21 cellular contexts compared by ENCODE assay signal in the genomic region with DNA sequence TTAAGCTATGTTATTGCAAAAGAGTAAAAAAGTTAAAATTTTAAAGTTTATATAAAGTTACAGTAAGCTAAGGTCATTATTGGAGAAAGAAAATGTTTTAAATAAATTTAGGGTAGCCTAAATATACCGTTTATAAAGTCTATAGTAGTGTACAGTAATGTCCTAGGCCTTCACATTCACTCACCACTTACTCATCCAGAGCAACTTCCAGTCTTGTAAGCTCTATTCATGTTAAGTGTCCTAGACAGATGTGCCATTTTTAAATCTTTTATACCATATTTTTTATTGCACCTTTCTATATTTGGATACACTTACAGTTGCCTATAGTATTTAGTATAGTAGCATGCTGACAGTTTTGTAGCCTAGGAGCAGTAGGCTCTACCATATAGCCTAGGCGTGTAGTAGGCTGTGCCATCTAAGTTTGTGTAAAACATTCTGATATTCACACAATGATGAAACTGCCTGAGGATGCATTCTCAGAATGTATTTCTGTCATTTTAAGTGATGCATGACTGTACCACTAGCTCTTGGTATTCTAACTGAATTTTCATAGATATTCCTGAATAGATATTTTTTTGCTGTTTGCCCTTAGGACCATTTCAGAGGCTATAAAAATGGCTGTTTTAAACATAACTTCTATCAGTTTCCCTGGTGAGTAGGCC. TPM values are rescaled to one million over a fixed set of nuclear protein-coding genes. Genes with fewer than 3 reads are reported as not detected.
A peak's percentile ranks its signal among the peaks of the same experiment; 100 is the strongest.
DNase-seq lines count a peak whose midpoint lies in the region; ATAC-seq, FAIRE-seq and TF ChIP-seq lines count a peak whose summit lies in the region.
"Had no signal": no experiment of that assay in that cellular context is flagged by ENCODE, and none has a peak within 500 bp of the region (broad histone marks: within the 10 kb centered on the region; RNA-seq: fewer than 3 reads in every experiment).

No MANE protein-coding gene starts in this region.

- CTCF ChIA-PET in PC-3 (lab: Charles Lee) = interaction anchor here (0.5 to 2.0 kb wide), 2 partner anchors 26 to 241 kb away, joined by 6 to 12 read pairs; no protein-coding TSS in a partner anchor
- CTCF ChIA-PET in Calu3 (lab: Charles Lee) = interaction anchor here (0.6 to 2.2 kb wide), 2 partner anchors 25 to 241 kb away, joined by 3 to 10 read pairs; no protein-coding TSS in a partner anchor

- TF ChIP-seq CTCF in PC-3 (conservative IDR thresholded peaks at IDR 0.05; ENCODE audit: low read depth, low read length) = no peak
- no peak for TF ChIP-seq CTCF in brain microvascular endothelial cell (IDR thresholded peaks at IDR 0.05; ENCODE audit: low read depth, low read length, missing control alignments)
- no peak for TF ChIP-seq CTCF in mucosa of descending colon (IDR thresholded peaks at IDR 0.05)
- TF ChIP-seq CTCF in Calu3 (IDR thresholded peaks at IDR 0.05; ENCODE audit: unreplicated experiment) = no peak

- peak; percentile 45 for FAIRE-seq in GM18507 (lab: Jason Lieb, UNC)
- FAIRE-seq: keratinocyte had no signal

- POLR2A ChIA-PET in PC-3 (lab: Charles Lee; ENCODE audit: unreplicated experiment) = interaction anchor here (0.6 kb wide), 1 partner anchor 1017 kb away, joined by 16 read pairs; no protein-coding TSS in a partner anchor

- H3K4me1 Mint-ChIP-seq in Calu3 (ENCODE audit: low read depth, unreplicated experiment) = peaks cover 26% of the 10 kb centered on the region

- no peak overlapping the region for H3K4me2 ChIP-seq in PC-3 (ENCODE audit: low read length)

- intact Hi-C loops in PC-3 (cut with micrococcal nuclease) (no loop called here), mucosa of descending colon (cut with DNase I, micrococcal nuclease) (loop anchor here in 1 of 2 donors (10.0 kb wide), 1 partner anchor 247 kb away; no protein-coding TSS in a partner anchor), Calu3 (cut with micrococcal nuclease; ENCODE audit: unreplicated experiment) (no loop called here)

- H3K4me3 Mint-ChIP-seq in Calu3 (ENCODE audit: low read depth, unreplicated experiment) = no peak overlapping the region
- H3K4me3 Mint-ChIP-seq: activated CD4-positive, alpha-beta memory T cell treated with anti-CD3 and anti-CD28 coated beads, Interleukin-2, amount 10 ng/mL, durations not matched to agents 7 days and 5 days; central memory CD8-positive, alpha-beta T cell had no signal

- H3K9me2 ChIP-seq in PC-3 (replicated peaks; ENCODE audit: low read length) = no peaks in the 10 kb centered on the region

- H4K20me1 ChIP-seq in PC-3 (ENCODE audit: low read length) = no peaks in the 10 kb centered on the region

- no peak overlapping the region for H2AFZ ChIP-seq in PC-3 (ENCODE audit: low read length)

- peaks cover 24% of the 10 kb centered on the region; the same call in 1 of the 2 replicates for H3K79me2 ChIP-seq in PC-3 (ENCODE audit: low read length)

- H3K9ac ChIP-seq in PC-3 (ENCODE audit: low read length) = no peak overlapping the region

- H3K27me3 ChIP-seq in PC-3 (ENCODE audit: low read length) (no peaks in the 10 kb centered on the region), brain microvascular endothelial cell (replicated peaks) (no peaks in the 10 kb centered on the region)
- H3K27me3 ChIP-seq: gastroesophageal sphincter, tibial artery had no signal

- no peaks in the 10 kb centered on the region for H3F3A ChIP-seq in PC-3 (ENCODE audit: low read length, unreplicated experiment)

- H3K27ac ChIP-seq in PC-3 (ENCODE audit: low read length) (no peak overlapping the region), brain microvascular endothelial cell (no peak overlapping the region)
- H3K27ac ChIP-seq: gastroesophageal sphincter, tibial artery had no signal

- no peaks in the 10 kb centered on the region for H3K36me3 Mint-ChIP-seq in Calu3 (ENCODE audit: insufficient read depth, unreplicated experiment)

- no peaks in the 10 kb centered on the region for H3K9me3 Mint-ChIP-seq in Calu3 (ENCODE audit: low read depth, unreplicated experiment)
- H3K9me3 Mint-ChIP-seq: activated CD4-positive, alpha-beta memory T cell treated with anti-CD3 and anti-CD28 coated beads, Interleukin-2, amount 10 ng/mL, durations not matched to agents 7 days and 5 days; central memory CD8-positive, alpha-beta T cell had no signal

- H3K36me3 ChIP-seq in PC-3 (ENCODE audit: low read depth, low read length) (no peaks in the 10 kb centered on the region), brain microvascular endothelial cell (replicated peaks) (no peaks in the 10 kb centered on the region), mucosa of descending colon (ENCODE audit: low read depth) (no peaks in the 10 kb centered on the region)
- H3K36me3 ChIP-seq: gastroesophageal sphincter had no signal

- no peaks in the 10 kb centered on the region for H3K27me3 Mint-ChIP-seq in Calu3 (ENCODE audit: unreplicated experiment)
- H3K27me3 Mint-ChIP-seq: activated CD4-positive, alpha-beta memory T cell treated with anti-CD3 and anti-CD28 coated beads, Interleukin-2, amount 10 ng/mL, durations not matched to agents 7 days and 5 days; central memory CD8-positive, alpha-beta T cell had no signal

- H3K9me3 ChIP-seq in PC-3 (ENCODE audit: low read length) (no peaks in the 10 kb centered on the region), mucosa of descending colon (no peaks in the 10 kb centered on the region)
- H3K9me3 ChIP-seq: gastroesophageal sphincter had no signal

- BruUV-seq in PC-3 (replicated peaks; lab: Mats Ljungman, UMichigan) = no TSS peak
- no TSS peak for BruUV-seq in Calu3 (replicated peaks; lab: Mats Ljungman, UMichigan)

- H3K4me1 ChIP-seq in PC-3 (ENCODE audit: insufficient read depth, low read length) (no peaks in the 10 kb centered on the region), mucosa of descending colon (ENCODE audit: low read depth) (no peaks in the 10 kb centered on the region)

- in situ Hi-C loops in brain microvascular endothelial cell (cut with HindIII; ENCODE audit: low pct_ligation_motif_present, low sequenced_read_pairs) = no loop called here

- DNase-seq in GM18507 (ENCODE audit: extremely low spot score, insufficient read length, low read depth) (no peak), PC-3 (peak; percentile 22), brain microvascular endothelial cell (peak; percentile 22), mucosa of descending colon (no peak), H4 (ENCODE audit: low spot score) (no peak), Calu3 (no peak), occipital lobe (lab: John Stamatoyannopoulos, UW) (no peak)
- DNase-seq: activated CD4-positive, alpha-beta memory T cell treated with anti-CD3 and anti-CD28 coated beads, Interleukin-2, amount 10 ng/mL, durations not matched to agents 7 days and 5 days; activated naive CD4-positive, alpha-beta T cell treated with Interleukin-2 at 50 U/mL for 16 hours; activated T-cell treated with anti-CD3 and anti-CD28 coated beads for 4 hours; anterior cingulate cortex; NCI-H1092 treated with DMSO at 0.1 percent for 48 hours; NCI-H2029 treated with DMSO at 0.1 percent for 48 hours; NCI-H446; stimulated activated CD4-positive, alpha-beta T cell treated with anti-CD3 and anti-CD28 coated beads, Interleukin-4, amount 100 ng/mL, for 1 hour; stimulated activated naive CD8-positive, alpha-beta T cell treated with anti-CD3 and anti-CD28 coated beads, Interleukin-15, Interleukin-2, amounts not matched to agents 100 U/mL and 50 U/mL, for 24 hours; tibial artery had no signal

- H3K27ac Mint-ChIP-seq in Calu3 (ENCODE audit: unreplicated experiment) = no peak overlapping the region
- H3K27ac Mint-ChIP-seq: activated CD4-positive, alpha-beta memory T cell treated with anti-CD3 and anti-CD28 coated beads, Interleukin-2, amount 10 ng/mL, durations not matched to agents 7 days and 5 days had no signal

- peak; percentile 64 for ATAC-seq in PC-3
- peak; percentile 27 for ATAC-seq in mucosa of descending colon
- ATAC-seq in HG02840 (IDR thresholded peaks at IDR 0.05; ENCODE audit: low FRiP score, unreplicated experiment) = no peak
- ATAC-seq: gastroesophageal sphincter; stimulated activated naive CD8-positive, alpha-beta T cell treated with anti-CD3 and anti-CD28 coated beads, Interleukin-15, Interleukin-2, amounts not matched to agents 100 U/mL and 50 U/mL, for 24 hours had no signal

- H3K4me3 ChIP-seq in PC-3 (ENCODE audit: low read length) = no peak overlapping the region
- no peak overlapping the region for H3K4me3 ChIP-seq in brain microvascular endothelial cell (ENCODE audit: low read depth, low read length)
- no peak overlapping the region for H3K4me3 ChIP-seq in mucosa of descending colon
- H3K4me3 ChIP-seq: gastroesophageal sphincter, tibial artery had no signal

RNA-seq across cellular contexts. Expression of gene PPP2R5A, which starts 26.8 kb away (rescaled TPM):
- 44.0 and 64.7 TPM in 2 replicates for total RNA-seq in PC-3 (2014; rRNA removed)
- 10 to 100 TPM; 56.5 to 63.9 (median 63.3) TPM for total RNA-seq in mucosa of descending colon
- 15.1 and 18.4 TPM in 2 replicates for total RNA-seq in H4 (2014; rRNA removed; shearing (Covaris generic))
- total RNA-seq in Calu3 (2022) = 42.9 and 45.2 TPM in 2 replicates
- total RNA-seq in occipital lobe = 34.5 TPM

Comparison
In these comparisons a context has a peak if more than half of its experiments do, and no peak if none do; other contexts are left out.
1. DNase-seq: peak in PC-3 (single experiment) and brain microvascular endothelial cell (single experiment); none in GM18507 (single experiment), mucosa of descending colon (0 of 3), H4 (single experiment), Calu3 (single experiment) and occipital lobe (single experiment).